25 cellular contexts compared by ENCODE assay signal in the genomic region with DNA sequence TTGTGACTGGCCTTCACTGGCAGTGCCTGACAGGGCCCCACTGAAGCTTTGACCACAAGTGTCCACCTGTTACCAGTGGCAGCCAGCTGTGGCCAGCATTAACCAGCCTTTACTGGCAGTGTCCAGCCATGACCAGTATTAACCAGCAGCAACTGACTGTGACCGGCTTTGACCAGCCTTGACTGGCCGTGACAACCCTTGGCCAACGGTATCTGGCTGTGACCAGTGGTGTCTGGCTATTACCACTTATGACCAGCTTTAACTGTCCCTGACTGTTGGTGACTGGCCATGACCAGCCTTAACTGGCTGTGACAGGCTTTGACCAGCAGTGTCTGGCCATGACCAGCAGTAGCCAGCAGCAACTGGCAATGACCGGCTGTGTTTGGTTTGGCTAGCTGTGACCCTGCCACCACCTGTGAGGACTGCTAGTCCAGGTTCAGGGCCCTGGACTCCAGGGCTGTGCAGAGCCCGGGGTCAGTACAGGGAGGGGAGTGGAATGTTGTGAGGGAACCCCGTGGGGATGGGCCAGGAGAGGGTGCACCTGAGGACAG. TPM values are rescaled to one million over a fixed set of nuclear protein-coding genes. Genes with fewer than 3 reads are reported as not detected.
A peak's percentile ranks its signal among the peaks of the same experiment; 100 is the strongest.
DNase-seq lines count a peak whose midpoint lies in the region; ATAC-seq, FAIRE-seq and TF ChIP-seq lines count a peak whose summit lies in the region.
"Had no signal": no experiment of that assay in that cellular context is flagged by ENCODE, and none has a peak within 500 bp of the region (broad histone marks: within the 10 kb centered on the region; RNA-seq: fewer than 3 reads in every experiment).

No MANE protein-coding gene starts in this region.

- TF ChIP-seq EP300 in HepG2 (IDR thresholded peaks at IDR 0.05; ENCODE audit: low read depth in 2 of 2, low read length in 2 of 2), result no peak
- no peak for TF ChIP-seq EP300 in HepG2 (CRISPR knock-in tag; IDR thresholded peaks at IDR 0.05; ENCODE audit: borderline replicate concordance)

- intact Hi-C loops in HepG2 (cut with micrococcal nuclease; ENCODE audit: unreplicated experiment), result no loop called here

- H3K4me3 Mint-ChIP-seq in astrocyte (ENCODE audit: unreplicated experiment), result peak overlapping the region; percentile 27
- H3K4me3 Mint-ChIP-seq: CD4-positive, alpha-beta memory T cell had no signal

- H3K4me1 ChIP-seq in astrocyte (ENCODE audit: insufficient read depth, low read length) (no peaks in the 10 kb centered on the region), HepG2 (ENCODE audit: insufficient read depth, low read length) (peaks cover 10% of the 10 kb centered on the region; the same call in 1 of the 2 replicates), neuronal stem cell (ENCODE audit: control insufficient read depth in 2 of 2, insufficient read depth in 1 of 2, low read depth in 1 of 2, low read length in 2 of 2) (no peaks in the 10 kb centered on the region)
- H3K4me1 ChIP-seq: A549 had no signal

- no peak overlapping the region for H3K27ac ChIP-seq in astrocyte (ENCODE audit: low read depth, low read length)
- no peak overlapping the region for H3K27ac ChIP-seq in HepG2 (ENCODE audit: extremely low read length, insufficient read depth, low read length)
- H3K27ac ChIP-seq in neuronal stem cell (replicated peaks; ENCODE audit: low read length), result no peak overlapping the region
- H3K27ac ChIP-seq: A549 had no signal

- H4K20me1 ChIP-seq in astrocyte (ENCODE audit: insufficient read depth, low read length) (no peaks in the 10 kb centered on the region), HepG2 (ENCODE audit: insufficient read depth, low read length) (no peaks in the 10 kb centered on the region)

- no peak overlapping the region for H2BK12ac ChIP-seq in neuronal stem cell (ENCODE audit: low read length)

- peak overlapping the region; percentile 20 for H4K91ac ChIP-seq in neuronal stem cell (ENCODE audit: low read depth, low read length, poor library complexity)

- no peak for TF ChIP-seq CTCF in astrocyte (IDR thresholded peaks at IDR 0.05; ENCODE audit: insufficient read depth, low read depth, low read length)
- TF ChIP-seq CTCF in HepG2 (CRISPR knock-in tag; IDR thresholded peaks at IDR 0.05), result no peak

- 31% methylated on average over 2 of the region's 6 CpGs for WGBS in HepG2 (ENCODE audit: low lambda C conversion rate)
- no CpG with 5 or more reads among the region's 6 CpGs for WGBS in neuronal stem cell (ENCODE audit: extremely low coverage in 2 of 2, insufficient read length in 2 of 2, insufficient replicate concordance in 1 of 2), 2 donors

- no peak overlapping the region for H2BK5ac ChIP-seq in neuronal stem cell (ENCODE audit: low read length)

- H4K8ac ChIP-seq in neuronal stem cell (ENCODE audit: low read depth, low read length), result peak overlapping the region; percentile 32

- no peak overlapping the region for H2AFZ ChIP-seq in astrocyte (ENCODE audit: low read depth, low read length)
- H2AFZ ChIP-seq in HepG2 (ENCODE audit: low read length), result no peak overlapping the region
- no peak overlapping the region for H2AFZ ChIP-seq in neuronal stem cell (ENCODE audit: low read length)

- TF ChIP-seq RAD21 in HepG2 (CRISPR knock-in tag; IDR thresholded peaks at IDR 0.05), result no peak

- peaks cover 4% of the 10 kb centered on the region for H3K4me1 Mint-ChIP-seq in astrocyte (ENCODE audit: low read depth, unreplicated experiment)
- H3K4me1 Mint-ChIP-seq: CD4-positive, alpha-beta memory T cell had no signal

- TF ChIP-seq POLR2A in HepG2 (IDR thresholded peaks at IDR 0.05; ENCODE audit: insufficient read depth in 1 of 2, low read depth in 2 of 2, low read length in 2 of 2), result no peak

- H3K79me1 ChIP-seq in neuronal stem cell (ENCODE audit: low read depth, low read length), result no peaks in the 10 kb centered on the region

- H3K27me3 ChIP-seq in astrocyte (ENCODE audit: insufficient read depth, low read length) (no peaks in the 10 kb centered on the region), HepG2 (ENCODE audit: control insufficient read depth in 1 of 2, insufficient read depth in 2 of 2, low read length in 2 of 2) (no peaks in the 10 kb centered on the region), neuronal stem cell (ENCODE audit: control insufficient read depth in 3 of 3, insufficient read depth in 3 of 3, low read depth in 1 of 3, low read length in 3 of 3) (no peaks in the 10 kb centered on the region)

- H3K27me3 Mint-ChIP-seq in astrocyte (ENCODE audit: low read depth, unreplicated experiment), result no peaks in the 10 kb centered on the region
- H3K27me3 Mint-ChIP-seq: CD4-positive, alpha-beta memory T cell had no signal

- H3K36me3 ChIP-seq in astrocyte (ENCODE audit: insufficient read depth, low read length), result peaks cover 4% of the 10 kb centered on the region
- H3K36me3 ChIP-seq in HepG2 (replicated peaks in 1 of 2; ENCODE audit: control insufficient read depth in 1 of 2, insufficient read depth in 2 of 2, low read length in 2 of 2), result peaks cover 9 to 32% of the 10 kb centered on the region in 2 experiments; a peak in 4 of 5 replicates
- H3K36me3 ChIP-seq in neuronal stem cell (replicated peaks in 1 of 2; ENCODE audit: control insufficient read depth in 2 of 2, insufficient read depth in 2 of 2, low read length in 2 of 2), result peaks cover 24 to 72% of the 10 kb centered on the region in 2 donors

- peaks cover 37% of the 10 kb centered on the region for H3K36me3 Mint-ChIP-seq in astrocyte (ENCODE audit: low read depth, unreplicated experiment)

- FAIRE-seq in astrocyte (lab: Jason Lieb, UNC), result no peak
- no peak for FAIRE-seq in HepG2 (lab: Jason Lieb, UNC)
- FAIRE-seq: A549, G401.6, GM12891, H54, HTR-8/SVneo had no signal

- CTCF ChIA-PET in HepG2 (lab: Yijun Ruan, JAX; ENCODE audit: low intra/inter-chr PET ratio, low total read pairs), result no interaction called here

- ATAC-seq in HepG2, result peak; percentile 70
- ATAC-seq in HG03520 (IDR thresholded peaks at IDR 0.05; ENCODE audit: unreplicated experiment), result no peak

- BruUV-seq in HepG2 (replicated peaks; lab: Mats Ljungman, UMichigan), result no TSS peak

- H3K18ac ChIP-seq in neuronal stem cell (ENCODE audit: low read length), result no peak overlapping the region

- POLR2A ChIA-PET in HepG2 (lab: Yijun Ruan, JAX), result interaction anchor here (1.1 kb wide), 1 partner anchor 112 kb away, joined by 3 read pairs; a partner anchor contains a TSS

- DNase-seq in astrocyte (ENCODE audit: low read depth) (no peak), HepG2 (ENCODE audit: low spot score) (no peak), neuronal stem cell (ENCODE audit: low spot score) (no peak), NCI-H1436 treated with DMSO at 0.1 percent for 48 hours (lab: John Stamatoyannopoulos, UW) (no peak), T1000 (lab: John Stamatoyannopoulos, UW) (no peak)
- DNase-seq in activated T-cell treated with anti-CD3 and anti-CD28 coated beads, Interleukin-2, amount 50 U/mL, for 1 hour, result no peak
- DNase-seq: C1 segment of cervical spinal cord; CD4-positive, alpha-beta memory T cell; COR-L47; KG1; NCI-H1048; NCI-H1417; NCI-H1694 treated with DMSO at 0.1 percent for 48 hours; NCI-H2081; NCI-H226; NCI-H510A; NCI-H69; RPMI8226; SHP77 had no signal

- H2BK15ac ChIP-seq in neuronal stem cell (ENCODE audit: low read length), result no peak overlapping the region

- no peaks in the 10 kb centered on the region for H3K79me2 ChIP-seq in astrocyte (ENCODE audit: insufficient read depth, low read length)
- no peaks in the 10 kb centered on the region for H3K79me2 ChIP-seq in HepG2 (ENCODE audit: insufficient read depth, low read length)

- H2BK120ac ChIP-seq in neuronal stem cell (ENCODE audit: low read depth, low read length), result no peak overlapping the region

- H3K9ac ChIP-seq in astrocyte (ENCODE audit: low read length), result no peak overlapping the region
- H3K9ac ChIP-seq in HepG2 (ENCODE audit: insufficient read depth, low read depth, low read length), result no peak overlapping the region
- H3K9ac ChIP-seq in neuronal stem cell (ENCODE audit: low read depth, low read length, poor library complexity), result no peak overlapping the region

- H3K23ac ChIP-seq in neuronal stem cell (ENCODE audit: low read depth, low read length, poor library complexity), result no peak overlapping the region

- H2AK5ac ChIP-seq in neuronal stem cell (ENCODE audit: low read depth, low read length), result no peak overlapping the region

- no peaks in the 10 kb centered on the region for H3K9me3 Mint-ChIP-seq in astrocyte (ENCODE audit: unreplicated experiment)

- no peak overlapping the region for H3K4me2 ChIP-seq in astrocyte (ENCODE audit: low read length)
- no peak overlapping the region for H3K4me2 ChIP-seq in HepG2 (ENCODE audit: low read depth, low read length)
- H3K4me2 ChIP-seq in neuronal stem cell (ENCODE audit: insufficient read depth, low read length, poor library complexity, severe bottlenecking), result no peak overlapping the region
- H3K4me2 ChIP-seq: A549 had no signal

- H3K4me3 ChIP-seq in astrocyte (ENCODE audit: insufficient read depth, low read depth, low read length), result no peak overlapping the region
- H3K4me3 ChIP-seq in HepG2 (replicated peaks in 1 of 3; ENCODE audit: insufficient read depth in 1 of 3, low read depth in 2 of 3, low read length in 3 of 3), result no peak overlapping the region
- no peak overlapping the region for H3K4me3 ChIP-seq in neuronal stem cell (ENCODE audit: low read length in 2 of 2)
- H3K4me3 ChIP-seq: A549 had no signal

- H3K14ac ChIP-seq in neuronal stem cell (ENCODE audit: low read length), result no peak overlapping the region

- in situ Hi-C loops in HepG2 (cut with HindIII; ENCODE audit: extremely low pct_ligation_motif_present, low pct_unique_long_range_greater_than_20kb), result no loop called here

- no peak overlapping the region for H3K27ac Mint-ChIP-seq in astrocyte (ENCODE audit: unreplicated experiment)
- H3K27ac Mint-ChIP-seq: CD4-positive, alpha-beta memory T cell had no signal

- H3K9me3 ChIP-seq in astrocyte (ENCODE audit: insufficient read depth, low read depth, low read length) (no peaks in the 10 kb centered on the region), HepG2 (ENCODE audit: low read length) (no peaks in the 10 kb centered on the region), neuronal stem cell (replicated peaks in 1 of 2; ENCODE audit: control insufficient read depth in 2 of 2, insufficient read depth in 1 of 2, low read depth in 1 of 2, low read length in 2 of 2) (peaks cover 2 to 16% of the 10 kb centered on the region in 2 donors)
- H3K9me3 ChIP-seq: A549 had no signal

- no peak overlapping the region for H3K4ac ChIP-seq in neuronal stem cell (ENCODE audit: low read length)

RNA-seq across cellular contexts. Expression of a gene that starts 32.2 kb away (rescaled TPM):
- total RNA-seq in astrocyte, result not detected in 2 replicates
- 0.27 and 0.80 TPM in 2 replicates for total RNA-seq in HepG2 (2016; rRNA removed; fragmentation: Illumina TruSeq; extraction: Trizol)
- 0.30 TPM in 1 of 2 replicates, not detected in the other for total RNA-seq in HepG2 (2016; cell fraction: cytosol; rRNA removed; fragmentation: Illumina TruSeq; extraction: Trizol; ENCODE audit: low read depth)
- 0.25 and 0.58 TPM in 2 replicates for total RNA-seq in HepG2 (2016; cell fraction: insoluble cytoplasmic fraction; rRNA removed; fragmentation: Illumina TruSeq; extraction: Trizol)
- total RNA-seq in HepG2 (2016; cell fraction: membrane; rRNA removed; fragmentation: Illumina TruSeq; extraction: Trizol), result 0.28 TPM in 2 replicates
- total RNA-seq in HepG2 (2016; cell fraction: nucleus; rRNA removed; fragmentation: Illumina TruSeq; extraction: Trizol), result not detected in 2 replicates
- 0.54 and 0.59 TPM in 2 replicates for polyA plus RNA-seq in HepG2 (2011; rRNA removed)
- 0.85 and 1.2 TPM in 2 replicates for polyA plus RNA-seq in HepG2 (2011; cell fraction: cytosol; rRNA removed)
- 0.69 and 0.71 TPM in 2 replicates for polyA plus RNA-seq in HepG2 (2011; cell fraction: nucleus; rRNA removed)
- 1.1 and 1.2 TPM in 2 replicates for polyA plus RNA-seq in HepG2 (2012)
- polyA plus RNA-seq in HepG2 (2016; cell fraction: cytosol; fragmentation: Illumina TruSeq; extraction: Trizol; ENCODE audit: low read depth), result 0.33 TPM in 2 replicates
- 0.42 and 0.59 TPM in 2 replicates for polyA plus RNA-seq in HepG2 (2016; cell fraction: insoluble cytoplasmic fraction; fragmentation: Illumina TruSeq; extraction: Trizol; ENCODE audit: low read depth)
- 0.19 and 0.22 TPM in 2 replicates for polyA plus RNA-seq in HepG2 (2016; cell fraction: membrane; fragmentation: Illumina TruSeq; extraction: Trizol; ENCODE audit: low read depth)
- polyA plus RNA-seq in HepG2 (2016; cell fraction: nucleus; fragmentation: Illumina TruSeq; extraction: Trizol; ENCODE audit: insufficient read depth, low read depth), result 0.38 and 0.65 TPM in 2 replicates
- 0.16 TPM in 1 of 2 replicates, not detected in the other for polyA minus RNA-seq in HepG2 (2011; rRNA and poly(A)+ RNA removed; ENCODE audit: low replicate concordance)
- polyA minus RNA-seq in HepG2 (2011; cell fraction: cytosol; rRNA and poly(A)+ RNA removed), result 0.49 TPM in 1 of 2 replicates, not detected in the other
- polyA minus RNA-seq in HepG2 (2011; cell fraction: nucleus; rRNA and poly(A)+ RNA removed), result 0.26 TPM in 1 of 2 replicates, not detected in the other
- not detected for polyA plus RNA-seq in neuronal stem cell (2013, experiment 1 of 2)
- not detected for polyA plus RNA-seq in neuronal stem cell (2013, experiment 2 of 2)
- total RNA-seq: CD4-positive, alpha-beta memory T cell had no signal
- polyA plus RNA-seq: A549; CD4-positive, alpha-beta memory T cell had no signal

RNA-seq across cellular contexts. Expression of a gene that starts 39.4 kb away (rescaled TPM):
- 60.3 and 61.0 TPM in 2 replicates for total RNA-seq in astrocyte
- 7.0 and 7.6 TPM in 2 replicates for total RNA-seq in HepG2 (2016; rRNA removed; fragmentation: Illumina TruSeq; extraction: Trizol)
- 11.1 and 13.3 TPM in 2 replicates for total RNA-seq in HepG2 (2016; cell fraction: cytosol; rRNA removed; fragmentation: Illumina TruSeq; extraction: Trizol; ENCODE audit: low read depth)
- 3.4 and 6.6 TPM in 2 replicates for total RNA-seq in HepG2 (2016; cell fraction: insoluble cytoplasmic fraction; rRNA removed; fragmentation: Illumina TruSeq; extraction: Trizol)
- total RNA-seq in HepG2 (2016; cell fraction: membrane; rRNA removed; fragmentation: Illumina TruSeq; extraction: Trizol), result 12.9 and 14.4 TPM in 2 replicates
- total RNA-seq in HepG2 (2016; cell fraction: nucleus; rRNA removed; fragmentation: Illumina TruSeq; extraction: Trizol), result 6.3 and 7.9 TPM in 2 replicates
- polyA plus RNA-seq in HepG2 (2011; rRNA removed), result 11.4 and 12.2 TPM in 2 replicates
- polyA plus RNA-seq in HepG2 (2011; cell fraction: cytosol; rRNA removed), result 6.6 and 8.5 TPM in 2 replicates
- polyA plus RNA-seq in HepG2 (2011; cell fraction: nucleus; rRNA removed), result 17.6 and 21.6 TPM in 2 replicates
- 28.5 and 39.6 TPM in 2 replicates for polyA plus RNA-seq in HepG2 (2012)
- polyA plus RNA-seq in HepG2 (2016; cell fraction: cytosol; fragmentation: Illumina TruSeq; extraction: Trizol; ENCODE audit: low read depth), result 7.9 and 8.8 TPM in 2 replicates
- 11.9 and 16.0 TPM in 2 replicates for polyA plus RNA-seq in HepG2 (2016; cell fraction: insoluble cytoplasmic fraction; fragmentation: Illumina TruSeq; extraction: Trizol; ENCODE audit: low read depth)
- polyA plus RNA-seq in HepG2 (2016; cell fraction: membrane; fragmentation: Illumina TruSeq; extraction: Trizol; ENCODE audit: low read depth), result 16.7 and 21.8 TPM in 2 replicates
- polyA plus RNA-seq in HepG2 (2016; cell fraction: nucleus; fragmentation: Illumina TruSeq; extraction: Trizol; ENCODE audit: insufficient read depth, low read depth), result 15.8 and 17.0 TPM in 2 replicates
- 1.4 and 19.5 TPM in 2 replicates for polyA minus RNA-seq in HepG2 (2011; rRNA and poly(A)+ RNA removed; ENCODE audit: low replicate concordance)
- 14.1 and 19.3 TPM in 2 replicates for polyA minus RNA-seq in HepG2 (2011; cell fraction: cytosol; rRNA and poly(A)+ RNA removed)
- polyA minus RNA-seq in HepG2 (2011; cell fraction: nucleus; rRNA and poly(A)+ RNA removed), result 10.3 TPM in 2 replicates
- 38.8 TPM for polyA plus RNA-seq in neuronal stem cell (2013, experiment 1 of 2)
- polyA plus RNA-seq in neuronal stem cell (2013, experiment 2 of 2), result 39.8 TPM

RNA-seq across cellular contexts. Expression of a gene that starts 45.2 kb away (rescaled TPM):
- total RNA-seq in astrocyte (0.61 and 0.87 TPM in 2 replicates), HepG2 (2016; rRNA removed; fragmentation: Illumina TruSeq; extraction: Trizol) (not detected in 2 replicates)
- not detected in 2 replicates for total RNA-seq in HepG2 (2016; cell fraction: cytosol; rRNA removed; fragmentation: Illumina TruSeq; extraction: Trizol; ENCODE audit: low read depth)
- not detected in 2 replicates for total RNA-seq in HepG2 (2016; cell fraction: insoluble cytoplasmic fraction; rRNA removed; fragmentation: Illumina TruSeq; extraction: Trizol)
- total RNA-seq in HepG2 (2016; cell fraction: membrane; rRNA removed; fragmentation: Illumina TruSeq; extraction: Trizol), result not detected in 2 replicates
- not detected in 2 replicates for total RNA-seq in HepG2 (2016; cell fraction: nucleus; rRNA removed; fragmentation: Illumina TruSeq; extraction: Trizol)
- polyA plus RNA-seq in HepG2 (2011; rRNA removed), result 0.21 TPM in 1 of 2 replicates, not detected in the other
- polyA plus RNA-seq in HepG2 (2011; cell fraction: cytosol; rRNA removed), result 0.04 and 0.07 TPM in 2 replicates
- polyA plus RNA-seq in HepG2 (2011; cell fraction: nucleus; rRNA removed), result 0.07 and 0.19 TPM in 2 replicates
- 0.07 TPM in 1 of 2 replicates, not detected in the other for polyA plus RNA-seq in HepG2 (2012)
- polyA plus RNA-seq in HepG2 (2016; cell fraction: cytosol; fragmentation: Illumina TruSeq; extraction: Trizol; ENCODE audit: low read depth), result not detected in 2 replicates
- polyA plus RNA-seq in HepG2 (2016; cell fraction: insoluble cytoplasmic fraction; fragmentation: Illumina TruSeq; extraction: Trizol; ENCODE audit: low read depth), result not detected in 2 replicates
- polyA plus RNA-seq in HepG2 (2016; cell fraction: membrane; fragmentation: Illumina TruSeq; extraction: Trizol; ENCODE audit: low read depth), result not detected in 2 replicates
- not detected in 2 replicates for polyA plus RNA-seq in HepG2 (2016; cell fraction: nucleus; fragmentation: Illumina TruSeq; extraction: Trizol; ENCODE audit: insufficient read depth, low read depth)
- polyA minus RNA-seq in HepG2 (2011; rRNA and poly(A)+ RNA removed; ENCODE audit: low replicate concordance), result 0.20 TPM in 1 of 2 replicates, not detected in the other
- not detected in 2 replicates for polyA minus RNA-seq in HepG2 (2011; cell fraction: cytosol; rRNA and poly(A)+ RNA removed)
- not detected in 2 replicates for polyA minus RNA-seq in HepG2 (2011; cell fraction: nucleus; rRNA and poly(A)+ RNA removed)
- polyA plus RNA-seq in neuronal stem cell (2013, experiment 1 of 2), result 0.04 TPM
- polyA plus RNA-seq in neuronal stem cell (2013, experiment 2 of 2), result 0.04 TPM
- total RNA-seq: CD4-positive, alpha-beta memory T cell had no signal
- polyA plus RNA-seq: CD4-positive, alpha-beta memory T cell had no signal

RNA-seq across cellular contexts. Expression of a gene that starts 50.1 kb away (rescaled TPM):
- total RNA-seq in astrocyte, result 0.62 and 1.2 TPM in 2 replicates
- not detected in 2 replicates for total RNA-seq in HepG2 (2016; rRNA removed; fragmentation: Illumina TruSeq; extraction: Trizol)
- total RNA-seq in HepG2 (2016; cell fraction: cytosol; rRNA removed; fragmentation: Illumina TruSeq; extraction: Trizol; ENCODE audit: low read depth), result not detected in 2 replicates
- total RNA-seq in HepG2 (2016; cell fraction: insoluble cytoplasmic fraction; rRNA removed; fragmentation: Illumina TruSeq; extraction: Trizol), result not detected in 2 replicates
- total RNA-seq in HepG2 (2016; cell fraction: membrane; rRNA removed; fragmentation: Illumina TruSeq; extraction: Trizol), result not detected in 2 replicates
- not detected in 2 replicates for total RNA-seq in HepG2 (2016; cell fraction: nucleus; rRNA removed; fragmentation: Illumina TruSeq; extraction: Trizol)
- polyA plus RNA-seq in HepG2 (2011; rRNA removed), result 0.13 and 0.26 TPM in 2 replicates
- polyA plus RNA-seq in HepG2 (2011; cell fraction: cytosol; rRNA removed), result 0.09 and 0.20 TPM in 2 replicates
- 0.37 and 0.40 TPM in 2 replicates for polyA plus RNA-seq in HepG2 (2011; cell fraction: nucleus; rRNA removed)
- 0.15 TPM in 1 of 2 replicates, not detected in the other for polyA plus RNA-seq in HepG2 (2012)
- not detected in 2 replicates for polyA plus RNA-seq in HepG2 (2016; cell fraction: cytosol; fragmentation: Illumina TruSeq; extraction: Trizol; ENCODE audit: low read depth)
- polyA plus RNA-seq in HepG2 (2016; cell fraction: insoluble cytoplasmic fraction; fragmentation: Illumina TruSeq; extraction: Trizol; ENCODE audit: low read depth), result not detected in 2 replicates
- not detected in 2 replicates for polyA plus RNA-seq in HepG2 (2016; cell fraction: membrane; fragmentation: Illumina TruSeq; extraction: Trizol; ENCODE audit: low read depth)
- polyA plus RNA-seq in HepG2 (2016; cell fraction: nucleus; fragmentation: Illumina TruSeq; extraction: Trizol; ENCODE audit: insufficient read depth, low read depth), result not detected in 2 replicates
- polyA minus RNA-seq in HepG2 (2011; rRNA and poly(A)+ RNA removed; ENCODE audit: low replicate concordance), result 0.46 TPM in 1 of 2 replicates, not detected in the other
- polyA minus RNA-seq in HepG2 (2011; cell fraction: cytosol; rRNA and poly(A)+ RNA removed), result not detected in 2 replicates
- not detected in 2 replicates for polyA minus RNA-seq in HepG2 (2011; cell fraction: nucleus; rRNA and poly(A)+ RNA removed)
- 0.11 TPM for polyA plus RNA-seq in neuronal stem cell (2013, experiment 1 of 2)
- polyA plus RNA-seq in neuronal stem cell (2013, experiment 2 of 2), result 0.11 TPM
- total RNA-seq: CD4-positive, alpha-beta memory T cell had no signal
- polyA plus RNA-seq: CD4-positive, alpha-beta memory T cell had no signal
